14 cellular contexts compared by ENCODE assay signal in genomic region chr5:92749943-92750342, GRCh38.
DNase-seq lines count a peak whose midpoint lies in the region; ATAC-seq and TF ChIP-seq lines count a peak whose summit lies in the region.
"Had no signal": no experiment of that assay in that cellular context is flagged by ENCODE, and none has a peak within 500 bp of the region (broad histone marks: within the 10 kb centered on the region; RNA-seq: fewer than 3 reads in every experiment).

No MANE protein-coding gene starts in this region.

- POLR2A ChIA-PET in A673 (lab: Charles Lee; ENCODE audit: low non-redundant PET), result no interaction called here
- POLR2A ChIA-PET in HEK293 (lab: Yijun Ruan, JAX), result no interaction called here

- H3K27me3 ChIP-seq in A673 (replicated peaks; ENCODE audit: insufficient read depth, low read depth, low read length, poor library complexity), result no peaks in the 10 kb centered on the region
- no peaks in the 10 kb centered on the region for H3K27me3 ChIP-seq in Peyer's patch
- H3K27me3 ChIP-seq: heart left ventricle had no signal

- no peak for ATAC-seq in GM21786 (IDR thresholded peaks at IDR 0.05; ENCODE audit: unreplicated experiment)
- ATAC-seq in GM18873 (IDR thresholded peaks at IDR 0.05; ENCODE audit: low FRiP score, unreplicated experiment), result no peak
- ATAC-seq: activated T-cell treated with anti-CD3 and anti-CD28 coated beads, Interleukin-2, amount 50 U/mL, for 72 hours; heart left ventricle had no signal

- H3K27ac ChIP-seq in A673 (ENCODE audit: low read depth, low read length, poor library complexity, severe bottlenecking) (no peak overlapping the region), HEK293 (ENCODE audit: extremely low read depth, low read depth, low read length) (no peak overlapping the region), Peyer's patch (no peak overlapping the region)
- H3K27ac ChIP-seq: heart left ventricle, KMS-11 had no signal

- H3K4me1 ChIP-seq in A673 (ENCODE audit: insufficient read depth, low read length, poor library complexity, severe bottlenecking) (no peaks in the 10 kb centered on the region), HEK293 (ENCODE audit: control insufficient read depth, insufficient read depth, low read length) (peaks cover 8% of the 10 kb centered on the region), Peyer's patch (no peaks in the 10 kb centered on the region)
- H3K4me1 ChIP-seq: heart left ventricle had no signal

- no peaks in the 10 kb centered on the region for H3K9me3 ChIP-seq in A673 (ENCODE audit: low read depth, low read length, poor library complexity, severe bottlenecking)
- no peaks in the 10 kb centered on the region for H3K9me3 ChIP-seq in HEK293 (ENCODE audit: control insufficient read depth, insufficient read depth, low read depth, low read length)
- H3K9me3 ChIP-seq in Peyer's patch, result no peaks in the 10 kb centered on the region
- H3K9me3 ChIP-seq: heart left ventricle had no signal

- H3K4me3 ChIP-seq in A673 (ENCODE audit: low read depth, low read length, poor library complexity, severe bottlenecking) (no peak overlapping the region), HEK293 (ENCODE audit: low read depth, low read length) (no peak overlapping the region), Peyer's patch (no peak overlapping the region)
- H3K4me3 ChIP-seq: heart left ventricle had no signal

- no peak for TF ChIP-seq CTCF in A673 (conservative IDR thresholded peaks at IDR 0.05; ENCODE audit: low read depth, low read length)
- no peak for TF ChIP-seq CTCF in HEK293 (tag by site-specific recombination; IDR thresholded peaks at IDR 0.05)
- no peak for TF ChIP-seq CTCF in Peyer's patch (IDR thresholded peaks at IDR 0.05)

- BruUV-seq in A673 (replicated peaks; lab: Mats Ljungman, UMichigan), result no TSS peak

- H3K36me3 ChIP-seq in A673 (ENCODE audit: insufficient read depth, low read length, poor library complexity, severe bottlenecking) (no peaks in the 10 kb centered on the region), HEK293 (ENCODE audit: control insufficient read depth in 2 of 2, insufficient read depth in 1 of 2, low read length in 2 of 2) (no peaks in the 10 kb centered on the region), Peyer's patch (no peaks in the 10 kb centered on the region)
- H3K36me3 ChIP-seq: heart left ventricle had no signal

- TF ChIP-seq POLR2A in Peyer's patch (IDR thresholded peaks at IDR 0.05), result no peak

- peak; percentile 4 for DNase-seq in A673 (ENCODE audit: low spot score)
- peak; percentile 61 for DNase-seq in astrocyte of the hippocampus (ENCODE audit: low read depth, low spot score)
- DNase-seq in iPS-NIHi11 (ENCODE audit: low spot score), result peak; percentile 39
- DNase-seq in Peyer's patch, result no peak
- DNase-seq in NCI-H2029 treated with DMSO at 0.1 percent for 48 hours (lab: John Stamatoyannopoulos, UW), result no peak
- DNase-seq: activated CD4-positive, CD25-positive, alpha-beta regulatory T cell treated with anti-CD3 and anti-CD28 coated beads, Interleukin-2, amount 50 U/mL, for 72 hours; activated T-cell treated with anti-CD3 and anti-CD28 coated beads, Interleukin-2, amount 50 U/mL, for 72 hours; amygdala; DMS 273 treated with DMSO at 0.1 percent for 48 hours; heart left ventricle had no signal

- CTCF ChIA-PET in A673 (lab: Charles Lee) (no interaction called here), HEK293 (lab: Yijun Ruan, JAX) (no interaction called here)

- intact Hi-C loops in A673 (cut with micrococcal nuclease; ENCODE audit: unreplicated experiment), result no loop called here

TF ChIP-seq in HEK293, 187 proteins besides CTCF, POLR2A, EP300 and RAD21 (continues in another document):
- TF ChIP-seq PRDM1 (tag by site-specific recombination; IDR thresholded peaks at IDR 0.05), result peak; percentile 14; the same call in 1 of the 2 replicates
- TF ChIP-seq ZNF398 (tag by site-specific recombination; IDR thresholded peaks at IDR 0.05), result peak; percentile 76
- peak; percentile 42; the same call in 1 of the 2 replicates for TF ChIP-seq EGR2 (tag by site-specific recombination; IDR thresholded peaks at IDR 0.05; ENCODE audit: low read depth)
- TF ChIP-seq ZNF335 (tag by site-specific recombination; conservative IDR thresholded peaks at IDR 0.05), result peak; percentile 79
- no peak for TF ChIP-seq ZBTB48 (tag by site-specific recombination; IDR thresholded peaks at IDR 0.05)
- TF ChIP-seq ZBTB44 (tag by site-specific recombination; IDR thresholded peaks at IDR 0.05), result no peak
- TF ChIP-seq ZFHX2 (tag by site-specific recombination; conservative IDR thresholded peaks at IDR 0.05), result peak; percentile 43
- no peak for TF ChIP-seq ZNF692 (tag by site-specific recombination; IDR thresholded peaks at IDR 0.05)
- no peak for TF ChIP-seq KLF8 (tag by site-specific recombination; IDR thresholded peaks at IDR 0.05)
- no peak for TF ChIP-seq ZNF148 (tag by site-specific recombination; IDR thresholded peaks at IDR 0.05; ENCODE audit: borderline replicate concordance)
- TF ChIP-seq ZNF776 (tag by site-specific recombination; IDR thresholded peaks at IDR 0.05; ENCODE audit: borderline replicate concordance), result no peak

Comparison
In these comparisons a context has a peak if more than half of its experiments do, and no peak if none do; other contexts are left out.
1. DNase-seq: peak in A673 (single experiment), astrocyte of the hippocampus (single experiment) and iPS-NIHi11 (single experiment); none in Peyer's patch (0 of 3) and NCI-H2029 treated with DMSO at 0.1 percent for 48 hours (single experiment).